Comparison of ENCODE assay signal across 24 cellular contexts in the genomic region with DNA sequence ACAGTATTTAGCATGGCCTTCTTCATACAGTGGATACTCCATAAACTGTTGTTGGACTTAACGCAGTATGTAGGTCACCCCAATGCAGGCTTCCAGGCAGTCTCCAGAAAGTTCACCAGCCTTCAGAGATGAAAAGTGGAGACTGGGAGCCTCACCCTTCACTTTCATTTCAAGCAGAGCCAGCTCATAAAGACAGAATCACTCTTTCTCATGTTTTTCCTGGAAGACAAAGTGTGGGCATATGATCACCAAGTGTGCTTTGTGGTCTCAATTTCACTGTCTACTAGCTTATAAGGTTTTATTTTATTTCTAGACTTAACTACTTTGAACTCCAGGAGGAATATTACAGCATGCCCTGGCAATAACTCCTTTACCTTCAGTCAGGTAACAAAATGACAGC. TPM values are rescaled to one million over a fixed set of nuclear protein-coding genes. Genes with fewer than 3 reads are reported as not detected.
"Had no signal": no experiment of that assay in that cellular context is flagged by ENCODE, and none has a peak within 500 bp of the region (broad histone marks: within the 10 kb centered on the region; RNA-seq: fewer than 3 reads in every experiment).

No MANE protein-coding gene starts in this region.

- DNase-seq: activated CD4-positive, alpha-beta T cell treated with anti-CD3 and anti-CD28 coated beads, Interleukin-2, amount 10 ng/mL, durations not matched to agents 7 days and 5 days; activated gamma-delta T cell treated with Interleukin-2 at 50 U/mL for 16 hours; anterior cingulate cortex; central memory CD4-positive, alpha-beta T cell; colonic mucosa; endodermal cell; foreskin melanocyte; glutamatergic neuron; hypothalamus; kidney; left lung; midbrain; retina; spleen; upper lobe of right lung had no signal

- H3K4me3 Mint-ChIP-seq: activated CD4-positive, alpha-beta T cell treated with anti-CD3 and anti-CD28 coated beads, Interleukin-2, amount 10 ng/mL, durations not matched to agents 7 days and 5 days; brain; endodermal cell; neural crest cell; WTC11 had no signal

- H3K36me3 Mint-ChIP-seq: brain, WTC11 had no signal

- H3K36me3 ChIP-seq: colonic mucosa, left lung, spleen, thoracic aorta, upper lobe of right lung had no signal

- H3K27me3 Mint-ChIP-seq: activated CD4-positive, alpha-beta T cell treated with anti-CD3 and anti-CD28 coated beads, Interleukin-2, amount 10 ng/mL, durations not matched to agents 7 days and 5 days had no signal

- FAIRE-seq: kidney, TTC549 had no signal

- H3K4me1 Mint-ChIP-seq: brain had no signal

- H3K9me3 Mint-ChIP-seq: brain, endodermal cell, neural crest cell had no signal

- H3K27me3 ChIP-seq: colonic mucosa, left lung, spleen, upper lobe of right lung had no signal

- H3K9me3 ChIP-seq: colonic mucosa, left lung, spleen, thoracic aorta, upper lobe of right lung had no signal

- H3K27ac Mint-ChIP-seq: activated CD4-positive, alpha-beta T cell treated with anti-CD3 and anti-CD28 coated beads, Interleukin-2, amount 10 ng/mL, durations not matched to agents 7 days and 5 days; brain; endodermal cell; WTC11 had no signal

- H3K4me1 ChIP-seq: colonic mucosa, left lung, upper lobe of right lung had no signal

- H3K4me3 ChIP-seq: colonic mucosa, left lung, SK-N-MC, spleen, thoracic aorta, upper lobe of right lung had no signal

- H3K27ac ChIP-seq: colonic mucosa, epithelial cell of prostate, left lung, SK-N-MC, spleen, thoracic aorta, upper lobe of right lung had no signal

RNA-seq across cellular contexts. Expression of a gene that starts 26.3 kb away (rescaled TPM):
- total RNA-seq: lung microvascular endothelial cell, neural crest cell, posterior vena cava, upper lobe of right lung had no signal
